In the genomic region with DNA sequence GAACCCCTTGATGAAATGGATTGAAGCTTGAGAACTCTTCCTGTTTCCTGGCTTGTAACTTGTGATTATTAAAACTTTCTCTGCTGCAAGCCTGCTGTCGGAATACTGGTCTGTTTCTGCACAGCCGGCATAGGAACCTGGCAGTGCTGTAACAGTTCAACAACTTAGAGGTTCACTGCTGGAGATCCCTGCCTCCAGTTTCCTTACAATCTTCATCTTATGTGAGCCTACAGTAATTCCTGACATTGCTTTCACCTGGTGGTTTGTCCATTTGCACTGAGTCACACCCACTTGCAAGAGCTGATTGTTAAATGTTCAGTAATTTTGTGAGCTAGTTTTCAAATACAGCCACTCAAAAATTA, we compare ENCODE assay signal across 8 cellular contexts. TPM values are rescaled to one million over a fixed set of nuclear protein-coding genes. Genes with fewer than 3 reads are reported as not detected.
DNase-seq lines count a peak whose midpoint lies in the region; ATAC-seq and TF ChIP-seq lines count a peak whose summit lies in the region.

No MANE protein-coding gene starts in this region.

- H3K4me3 ChIP-seq in ovary, result peak overlapping the region; percentile 87
- no peak overlapping the region for H3K4me3 ChIP-seq in H7 (ENCODE audit: insufficient read depth, low read depth, low read length)

- intact Hi-C loops in ovary (cut with DNase I), result loop anchor here in 2 of 4 donors (10.0 kb wide), 2 partner anchors 73 to 213 kb away; partner anchors contain the start of genes ANAPC4 (in 1 of the 2) and PI4K2B (in 1 of the 2)

- ATAC-seq in effector memory CD8-positive, alpha-beta T cell (replicated peaks), result no peak
- ATAC-seq in HG02870 (IDR thresholded peaks at IDR 0.05; ENCODE audit: unreplicated experiment), result no peak

- peak overlapping the region; percentile 98 to 100 for H3K27ac Mint-ChIP-seq in effector memory CD8-positive, alpha-beta T cell

- no peak for TF ChIP-seq EP300 in ovary (IDR thresholded peaks at IDR 0.05)

- H3K27me3 Mint-ChIP-seq in effector memory CD8-positive, alpha-beta T cell, result no peaks in the 10 kb centered on the region

- DNase-seq in Daoy (ENCODE audit: low read depth) (peak; percentile 9), NCI-H69 (lab: John Stamatoyannopoulos, UW) (peak; percentile 7), ovary (no peak), NCI-H345 (lab: John Stamatoyannopoulos, UW) (no peak), NCI-H748 (lab: John Stamatoyannopoulos, UW; ENCODE audit: unreplicated experiment) (no peak), H7 (no peak)
- DNase-seq in effector memory CD8-positive, alpha-beta T cell, result no peak

- H3K27ac ChIP-seq in ovary, result peak overlapping the region in 1 of 2 donors; percentile 85

- peaks cover 2% of the 10 kb centered on the region for H3K4me1 ChIP-seq in ovary (ENCODE audit: insufficient read depth)

- no peak for TF ChIP-seq POLR2A in ovary (IDR thresholded peaks at IDR 0.05)

- H3K4me1 Mint-ChIP-seq in effector memory CD8-positive, alpha-beta T cell (ENCODE audit: low read depth in 2 of 2), result peaks cover 32 to 52% of the 10 kb centered on the region in 2 donors

- H3K27me3 ChIP-seq in ovary (no peaks in the 10 kb centered on the region), H7 (ENCODE audit: control insufficient read depth, insufficient read depth, low read length) (no peaks in the 10 kb centered on the region)

- no peak for TF ChIP-seq CTCF in ovary (IDR thresholded peaks at IDR 0.05)

- H3K36me3 Mint-ChIP-seq in effector memory CD8-positive, alpha-beta T cell (ENCODE audit: insufficient read depth), result peaks cover 14% of the 10 kb centered on the region

- peak overlapping the region; percentile 88 to 90 for H3K4me3 Mint-ChIP-seq in effector memory CD8-positive, alpha-beta T cell

- H3K9me3 Mint-ChIP-seq in effector memory CD8-positive, alpha-beta T cell, result no peaks in the 10 kb centered on the region

- WGBS in ovary, 3 donors, result 40 to 50% (median 43%) methylated on average over 2 of the region's 2 CpGs

- H3K36me3 ChIP-seq in ovary (no peaks in the 10 kb centered on the region), H7 (replicated peaks; ENCODE audit: control insufficient read depth, insufficient read depth, low read length) (no peaks in the 10 kb centered on the region)

- H3K9me3 ChIP-seq in ovary, result no peaks in the 10 kb centered on the region

RNA-seq across cellular contexts. Expression of gene SEPSECS, which starts 1.3 kb away (rescaled TPM):
- 7.4 and 7.5 TPM in 2 replicates for total RNA-seq in Daoy (2014; rRNA removed; shearing (Covaris generic))
- 10 to 100 TPM in 3 of 7 donors, 1 to 10 TPM in 4; 4.0 to 11.0 (median 8.8) TPM for total RNA-seq in ovary
- polyA plus RNA-seq in ovary, result 1 to 10 TPM; 4.7 to 5.5 TPM
- 7.3 and 8.8 TPM in 2 replicates for total RNA-seq in H7 (2014; rRNA removed; shearing (Covaris generic))

Comparison
In these comparisons a context has a peak if more than half of its experiments do, and no peak if none do; other contexts are left out.
1. DNase-seq: peak in Daoy (single experiment) and NCI-H69 (single experiment); none in effector memory CD8-positive, alpha-beta T cell (0 of 3), ovary (0 of 5), NCI-H345 (single experiment), NCI-H748 (single experiment) and H7 (single experiment).